9 cellular contexts compared by ENCODE assay signal in genomic region chr2:173401716-173402326, GRCh38. TPM values are rescaled to one million over a fixed set of nuclear protein-coding genes. Genes with fewer than 3 reads are reported as not detected.
DNase-seq lines count a peak whose midpoint lies in the region; ATAC-seq and TF ChIP-seq lines count a peak whose summit lies in the region.
"Had no signal": no experiment of that assay in that cellular context is flagged by ENCODE, and none has a peak within 500 bp of the region (broad histone marks: within the 10 kb centered on the region; RNA-seq: fewer than 3 reads in every experiment).

No MANE protein-coding gene starts in this region.

- peak overlapping the region; percentile 60 for H3K4me3 Mint-ChIP-seq in type B pancreatic cell
- H3K4me3 Mint-ChIP-seq: stimulated activated memory B cell treated with anti-CD40 and anti-IgM and Interleukin-4, amounts not matched to agents 10 μg/mL and 1 μg/mL and 100 μg/mL, for 72 hours had no signal

- DNase-seq in NCI-H510A treated with DMSO at 0.1 percent for 48 hours (lab: John Stamatoyannopoulos, UW) (peak; percentile 69), NCI-H510A (lab: John Stamatoyannopoulos, UW) (no peak), SK-MEL-5 (ENCODE audit: low read depth, low spot score) (peak; percentile 13), left ventricle myocardium superior (no peak), type B pancreatic cell (ENCODE audit: extremely low spot score, unreplicated experiment) (no peak), HCEC 1CT (no peak), GM10248 (ENCODE audit: extremely low spot score) (no peak)
- DNase-seq in stimulated activated CD4-positive, alpha-beta T cell treated with anti-CD3 and anti-CD28 coated beads, Interleukin-1b, Interleukin-23, amount 100 ng/mL, for 48 hours = no peak

- no peaks in the 10 kb centered on the region for H3K36me3 Mint-ChIP-seq in type B pancreatic cell
- H3K36me3 Mint-ChIP-seq: stimulated activated memory B cell treated with anti-CD40 and anti-IgM and Interleukin-4, amounts not matched to agents 10 μg/mL and 1 μg/mL and 100 μg/mL, for 72 hours had no signal

- POLR2A ChIA-PET in GM10248 (lab: Yijun Ruan, JAX) = no interaction called here

- H3K27ac Mint-ChIP-seq in type B pancreatic cell = no peak overlapping the region
- H3K27ac Mint-ChIP-seq: stimulated activated memory B cell treated with anti-CD40 and anti-IgM and Interleukin-4, amounts not matched to agents 10 μg/mL and 1 μg/mL and 100 μg/mL, for 72 hours had no signal

- intact Hi-C loops in left ventricle myocardium superior (cut with micrococcal nuclease) = no loop called here

- CTCF ChIA-PET in GM10248 (lab: Yijun Ruan, JAX) = interaction anchor here (0.8 to 4.7 kb wide), 28 partner anchors 11 to 1145 kb away, joined by 3 to 53 read pairs (median 4); no protein-coding TSS in a partner anchor

- peaks cover 68% of the 10 kb centered on the region for H3K27me3 Mint-ChIP-seq in type B pancreatic cell

- H3K4me1 Mint-ChIP-seq in type B pancreatic cell (ENCODE audit: unreplicated experiment) = peaks cover 17% of the 10 kb centered on the region

- TF ChIP-seq CTCF in type B pancreatic cell (conservative IDR thresholded peaks at IDR 0.05) = no peak
- no peak for TF ChIP-seq CTCF in GM10248 (IDR thresholded peaks at IDR 0.05; ENCODE audit: control extremely low read depth, extremely low read depth, low read depth, missing control alignments)

- ATAC-seq in left ventricle myocardium superior = peak; percentile 48

- no peaks in the 10 kb centered on the region for H3K9me3 Mint-ChIP-seq in type B pancreatic cell
- H3K9me3 Mint-ChIP-seq: stimulated activated memory B cell treated with anti-CD40 and anti-IgM and Interleukin-4, amounts not matched to agents 10 μg/mL and 1 μg/mL and 100 μg/mL, for 72 hours had no signal

- in situ Hi-C loops in SK-MEL-5 (cut with HindIII; ENCODE audit: low pct_unique_long_range_greater_than_20kb, low sequenced_read_pairs) = no loop called here

RNA-seq across cellular contexts. Expression of gene CDCA7, which starts 47.1 kb away (rescaled TPM):
- 19.7 and 20.8 TPM in 2 replicates for total RNA-seq in SK-MEL-5 (2014; rRNA removed; shearing (Covaris generic))
- 40.7 and 44.5 TPM in 2 replicates for polyA plus RNA-seq in SK-MEL-5 (2015; cell fraction: cytosol; rRNA removed)
- 236 and 289 TPM in 2 replicates for polyA plus RNA-seq in SK-MEL-5 (2015; cell fraction: nucleus; rRNA removed)
- total RNA-seq in left ventricle myocardium superior (1.4 TPM), type B pancreatic cell (ENCODE audit: low replicate concordance) (13.1 and 54.0 TPM in 2 replicates)

Comparison
In these comparisons a context has a peak if more than half of its experiments do, and no peak if none do; other contexts are left out.
1. DNase-seq: peak in NCI-H510A treated with DMSO at 0.1 percent for 48 hours (single experiment) and SK-MEL-5 (single experiment); none in NCI-H510A (single experiment), left ventricle myocardium superior (single experiment), type B pancreatic cell (single experiment), stimulated activated CD4-positive, alpha-beta T cell treated with anti-CD3 and anti-CD28 coated beads, Interleukin-1b, Interleukin-23, amount 100 ng/mL, for 48 hours (single experiment), HCEC 1CT (single experiment) and GM10248 (single experiment).